Comparison of ENCODE assay signal across 10 cellular contexts in the genomic region with DNA sequence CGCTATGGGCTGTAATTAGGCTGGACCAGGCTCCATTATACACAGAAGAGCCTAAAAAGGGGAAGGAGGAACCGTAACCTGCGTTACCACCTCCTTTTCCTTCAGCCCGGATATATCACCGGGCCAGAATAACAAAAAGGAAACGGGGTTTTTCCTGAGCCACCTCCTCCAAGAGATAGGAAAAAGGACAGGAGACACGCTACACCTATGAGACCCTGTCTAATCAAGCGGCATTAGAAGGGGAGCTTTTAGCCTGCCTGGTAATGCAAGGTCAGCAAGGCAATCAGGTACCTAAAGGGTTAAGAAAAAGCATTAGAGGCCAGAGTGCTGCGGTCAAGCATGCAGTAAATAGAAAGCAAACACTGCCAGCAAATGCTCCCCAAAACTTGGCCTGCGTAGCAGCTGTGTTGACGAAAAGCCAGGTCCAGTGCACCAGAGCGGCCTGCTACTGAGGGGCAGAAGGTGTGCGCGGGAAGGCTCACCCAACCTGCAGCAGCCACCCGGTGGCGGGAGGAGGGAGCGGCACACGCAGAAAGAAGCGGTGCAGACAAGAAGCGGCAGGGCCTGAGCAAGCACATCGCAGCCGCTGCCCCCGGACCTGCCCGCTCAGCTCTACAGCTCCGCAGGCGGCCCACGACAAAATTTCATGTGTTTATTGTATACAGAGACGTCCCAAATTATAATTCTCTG.
DNase-seq lines count a peak whose midpoint lies in the region; ATAC-seq, FAIRE-seq and TF ChIP-seq lines count a peak whose summit lies in the region.
"Had no signal": no experiment of that assay in that cellular context is flagged by ENCODE, and none has a peak within 500 bp of the region (broad histone marks: within the 10 kb centered on the region; RNA-seq: fewer than 3 reads in every experiment).

No MANE protein-coding gene starts in this region.

- WGBS in body of pancreas, 2 donors = 48 to 57% methylated on average over 22 to 28 of the region's 28 CpGs

- ATAC-seq in activated CD4-positive, alpha-beta T cell treated with anti-CD3 and anti-CD28 coated beads for 36 hours = no peak
- no peak for ATAC-seq in body of pancreas
- no peak for ATAC-seq in GM18502 (IDR thresholded peaks at IDR 0.05; ENCODE audit: poor library complexity, unreplicated experiment)

- H3K9me3 Mint-ChIP-seq in activated CD4-positive, alpha-beta T cell treated with anti-CD3 and anti-CD28 coated beads for 36 hours (ENCODE audit: low read depth) = peaks cover 33% of the 10 kb centered on the region
- H3K9me3 Mint-ChIP-seq in activated CD4-positive, alpha-beta T cell treated with anti-CD3 and anti-CD28 coated beads, Interleukin-2, amount 10 ng/mL, durations not matched to agents 24 days and 14 days = peaks cover 8% of the 10 kb centered on the region

- peaks cover 0 to 15% (median 0%) of the 10 kb centered on the region in 3 donors for H3K9me3 ChIP-seq in body of pancreas
- no peaks in the 10 kb centered on the region for H3K9me3 ChIP-seq in keratinocyte (ENCODE audit: control insufficient read depth, low read depth, low read length)
- H3K9me3 ChIP-seq in subcutaneous abdominal adipose tissue (ENCODE audit: control insufficient read depth in 5 of 5, low read length in 5 of 5) = peaks cover 0 to 3% (median 0%) of the 10 kb centered on the region in 5 donors
- H3K9me3 ChIP-seq: upper lobe of left lung had no signal

- no peaks in the 10 kb centered on the region for H4K20me1 ChIP-seq in keratinocyte (ENCODE audit: control insufficient read depth, extremely low read depth, insufficient read depth, low read length)

- H3K27me3 Mint-ChIP-seq in activated CD4-positive, alpha-beta T cell treated with anti-CD3 and anti-CD28 coated beads for 36 hours = no peaks in the 10 kb centered on the region
- no peaks in the 10 kb centered on the region for H3K27me3 Mint-ChIP-seq in activated CD4-positive, alpha-beta T cell treated with anti-CD3 and anti-CD28 coated beads, Interleukin-2, amount 10 ng/mL, durations not matched to agents 24 days and 14 days
- H3K27me3 Mint-ChIP-seq: activated naive CD4-positive, alpha-beta T cell treated with anti-CD3 and anti-CD28 coated beads, Interleukin-2, amount 50 U/mL, for 24 hours had no signal

- peaks cover 15% of the 10 kb centered on the region for H3K36me3 Mint-ChIP-seq in activated CD4-positive, alpha-beta T cell treated with anti-CD3 and anti-CD28 coated beads for 36 hours (ENCODE audit: low read depth)
- no peaks in the 10 kb centered on the region for H3K36me3 Mint-ChIP-seq in activated CD4-positive, alpha-beta T cell treated with anti-CD3 and anti-CD28 coated beads, Interleukin-2, amount 10 ng/mL, durations not matched to agents 24 days and 14 days (ENCODE audit: low read depth)

- CTCF ChIA-PET in activated CD4-positive, alpha-beta T cell treated with anti-CD3 and anti-CD28 coated beads for 36 hours (lab: Charles Lee) = interaction anchor here (1.2 kb wide), 1 partner anchor 45 kb away, joined by 3 read pairs; no protein-coding TSS in a partner anchor

- DNase-seq in activated CD4-positive, alpha-beta T cell treated with anti-CD3 and anti-CD28 coated beads for 36 hours = peak; percentile 36
- DNase-seq in activated CD4-positive, alpha-beta T cell treated with anti-CD3 and anti-CD28 coated beads, Interleukin-2, amount 10 ng/mL, durations not matched to agents 24 days and 14 days = no peak
- DNase-seq in body of pancreas = peak in 3 of 4 donors; percentile 10 to 19 (median 16)
- no peak for DNase-seq in keratinocyte (ENCODE audit: low read depth, low spot score)
- DNase-seq in effector CD8-positive, alpha-beta T cell (lab: John Stamatoyannopoulos, UW) = no peak
- no peak for DNase-seq in NCI-H1417 treated with DMSO at 0.1 percent for 48 hours (lab: John Stamatoyannopoulos, UW)

- dilution Hi-C loops in keratinocyte (cut with MboI; ENCODE audit: extremely low pct_ligation_motif_present, low sequenced_read_pairs) = no loop called here

- POLR2A ChIA-PET in activated CD4-positive, alpha-beta T cell treated with anti-CD3 and anti-CD28 coated beads for 36 hours (lab: Charles Lee) = no interaction called here

- H3K27ac ChIP-seq in body of pancreas = no peak overlapping the region
- no peak overlapping the region for H3K27ac ChIP-seq in keratinocyte (ENCODE audit: control insufficient read depth, insufficient read depth, low read length)
- H3K27ac ChIP-seq in subcutaneous abdominal adipose tissue (ENCODE audit: low read depth, low read length) = no peak overlapping the region
- H3K27ac ChIP-seq: upper lobe of left lung had no signal

- TF ChIP-seq CTCF in body of pancreas (IDR thresholded peaks at IDR 0.05) (no peak), keratinocyte (optimal IDR thresholded peaks at IDR 0.05 in 1 of 3, IDR thresholded peaks at IDR 0.05 in 1 of 3, conservative IDR thresholded peaks at IDR 0.05 in 1 of 3; ENCODE audit: extremely low read depth in 1 of 3, insufficient read depth in 2 of 3, low read length in 3 of 3) (peak in 2 of 3 experiments; percentile 32 to 45)

- no peaks in the 10 kb centered on the region for H3K4me1 ChIP-seq in body of pancreas
- no peaks in the 10 kb centered on the region for H3K4me1 ChIP-seq in keratinocyte (ENCODE audit: control insufficient read depth, extremely low read depth, insufficient read depth, low read length)
- peaks cover 0 to 8% (median 7%) of the 10 kb centered on the region in 5 donors for H3K4me1 ChIP-seq in subcutaneous abdominal adipose tissue (ENCODE audit: control insufficient read depth in 5 of 5, insufficient read depth in 5 of 5, low read length in 5 of 5)

- no peaks in the 10 kb centered on the region for H3K9me1 ChIP-seq in keratinocyte (ENCODE audit: control insufficient read depth, extremely low read depth, insufficient read depth, low read length)

- FAIRE-seq in keratinocyte (lab: Jason Lieb, UNC) = no peak

- H2AFZ ChIP-seq in keratinocyte (ENCODE audit: control insufficient read depth, low read length) = no peak overlapping the region

- intact Hi-C loops in activated CD4-positive, alpha-beta T cell treated with anti-CD3 and anti-CD28 coated beads for 36 hours (cut with DNase I, micrococcal nuclease) = no loop called here
- intact Hi-C loops in activated CD4-positive, alpha-beta T cell treated with anti-CD3 and anti-CD28 coated beads, Interleukin-2, amount 10 ng/mL, durations not matched to agents 24 days and 14 days (cut with micrococcal nuclease) = no loop called here
- intact Hi-C loops in body of pancreas (cut with DNase I) = no loop called here

- no peak overlapping the region for H3K9ac ChIP-seq in keratinocyte (ENCODE audit: control insufficient read depth, extremely low read depth, insufficient read depth, low read length)
- no peak overlapping the region for H3K9ac ChIP-seq in subcutaneous abdominal adipose tissue (ENCODE audit: low read length in 5 of 5)

- H3K27me3 ChIP-seq in body of pancreas (no peaks in the 10 kb centered on the region), keratinocyte (ENCODE audit: control insufficient read depth, extremely low read depth, insufficient read depth, low read length) (no peaks in the 10 kb centered on the region), subcutaneous abdominal adipose tissue (ENCODE audit: control insufficient read depth in 5 of 5, insufficient read depth in 4 of 5, low read length in 5 of 5) (no peaks in the 10 kb centered on the region)
- H3K27me3 ChIP-seq: upper lobe of left lung had no signal

- no peak overlapping the region for H3K4me2 ChIP-seq in keratinocyte (ENCODE audit: control insufficient read depth, extremely low read depth, insufficient read depth, low read depth, low read length)

- no peak for TF ChIP-seq POLR2A in body of pancreas (IDR thresholded peaks at IDR 0.05)

- no peaks in the 10 kb centered on the region for H3K79me2 ChIP-seq in keratinocyte (ENCODE audit: control insufficient read depth, insufficient read depth, low read length)

- no peak overlapping the region for H3K4me3 Mint-ChIP-seq in activated CD4-positive, alpha-beta T cell treated with anti-CD3 and anti-CD28 coated beads for 36 hours
- no peak overlapping the region for H3K4me3 Mint-ChIP-seq in activated CD4-positive, alpha-beta T cell treated with anti-CD3 and anti-CD28 coated beads, Interleukin-2, amount 10 ng/mL, durations not matched to agents 24 days and 14 days
- H3K4me3 Mint-ChIP-seq: activated naive CD4-positive, alpha-beta T cell treated with anti-CD3 and anti-CD28 coated beads, Interleukin-2, amount 50 U/mL, for 24 hours had no signal

- H3K4me1 Mint-ChIP-seq in activated CD4-positive, alpha-beta T cell treated with anti-CD3 and anti-CD28 coated beads for 36 hours = peaks cover 5% of the 10 kb centered on the region
- H3K4me1 Mint-ChIP-seq in activated CD4-positive, alpha-beta T cell treated with anti-CD3 and anti-CD28 coated beads, Interleukin-2, amount 10 ng/mL, durations not matched to agents 24 days and 14 days = no peaks in the 10 kb centered on the region

- H3K27ac Mint-ChIP-seq in activated CD4-positive, alpha-beta T cell treated with anti-CD3 and anti-CD28 coated beads for 36 hours = no peak overlapping the region
- no peak overlapping the region for H3K27ac Mint-ChIP-seq in activated CD4-positive, alpha-beta T cell treated with anti-CD3 and anti-CD28 coated beads, Interleukin-2, amount 10 ng/mL, durations not matched to agents 24 days and 14 days
- H3K27ac Mint-ChIP-seq: activated naive CD4-positive, alpha-beta T cell treated with anti-CD3 and anti-CD28 coated beads, Interleukin-2, amount 50 U/mL, for 24 hours had no signal

- H3K36me3 ChIP-seq in body of pancreas (replicated peaks in 1 of 2; ENCODE audit: insufficient read depth in 1 of 2, low read depth in 2 of 2) (no peaks in the 10 kb centered on the region), keratinocyte (ENCODE audit: control insufficient read depth in 2 of 2, extremely low read depth in 1 of 2, insufficient read depth in 2 of 2, low read length in 2 of 2) (peaks cover 0 to 2% of the 10 kb centered on the region in 2 experiments), subcutaneous abdominal adipose tissue (ENCODE audit: control insufficient read depth in 5 of 5, insufficient read depth in 5 of 5, low read length in 5 of 5) (peaks cover 0 to 3% (median 0%) of the 10 kb centered on the region in 5 donors)
- H3K36me3 ChIP-seq: upper lobe of left lung had no signal

- H3K4me3 ChIP-seq in body of pancreas (no peak overlapping the region), keratinocyte (ENCODE audit: control insufficient read depth in 2 of 3, extremely low read depth in 1 of 3, insufficient read depth in 2 of 3, low read depth in 1 of 3, low read length in 3 of 3) (no peak overlapping the region), subcutaneous abdominal adipose tissue (ENCODE audit: low read depth in 1 of 5, low read length in 5 of 5) (peak overlapping the region; percentile 34 to 67 (median 54))

Comparison
In these comparisons a context has a peak if more than half of its experiments do, and no peak if none do; other contexts are left out.
1. DNase-seq: peak in activated CD4-positive, alpha-beta T cell treated with anti-CD3 and anti-CD28 coated beads for 36 hours (single experiment) and body of pancreas (3 of 4); none in activated CD4-positive, alpha-beta T cell treated with anti-CD3 and anti-CD28 coated beads, Interleukin-2, amount 10 ng/mL, durations not matched to agents 24 days and 14 days (single experiment), keratinocyte (single experiment), effector CD8-positive, alpha-beta T cell (single experiment) and NCI-H1417 treated with DMSO at 0.1 percent for 48 hours (single experiment).
2. H3K4me3 ChIP-seq: peak in subcutaneous abdominal adipose tissue (5 of 5); none in body of pancreas (0 of 2) and keratinocyte (0 of 3).
3. CTCF ChIP-seq: peak in keratinocyte (2 of 3); none in body of pancreas (0 of 7).